25 cellular contexts compared by ENCODE assay signal in the genomic region with DNA sequence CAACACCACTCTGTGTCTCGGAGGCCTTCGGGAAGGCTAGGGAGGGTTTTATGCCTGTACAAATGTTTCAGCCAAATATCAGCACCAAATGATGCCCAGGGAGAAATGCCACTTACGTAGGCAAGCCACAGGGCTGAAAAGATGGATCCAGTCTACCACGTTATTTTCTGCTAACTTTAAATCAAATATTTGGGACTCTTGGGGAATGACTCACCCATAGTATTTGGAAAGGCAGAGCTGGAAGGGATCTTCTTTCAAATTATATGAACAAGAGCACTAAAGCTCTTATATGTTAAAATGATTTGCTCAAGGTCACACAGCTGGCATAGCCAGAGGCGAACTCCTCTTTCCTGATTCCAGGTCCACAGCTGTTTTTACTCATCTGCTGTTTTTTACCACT.
A peak's percentile ranks its signal among the peaks of the same experiment; 100 is the strongest.
DNase-seq lines count a peak whose midpoint lies in the region; ATAC-seq and TF ChIP-seq lines count a peak whose summit lies in the region.
"Had no signal": no experiment of that assay in that cellular context is flagged by ENCODE, and none has a peak within 500 bp of the region (broad histone marks: within the 10 kb centered on the region; RNA-seq: fewer than 3 reads in every experiment).

No MANE protein-coding gene starts in this region.

- no peak overlapping the region for H3K4ac ChIP-seq in mesendoderm (ENCODE audit: low read depth, low read length)

- CTCF ChIA-PET in RWPE1 (lab: Yijun Ruan, JAX): interaction anchor here (0.6 to 2.0 kb wide), 5 partner anchors 18 to 167 kb away, joined by 3 to 4 read pairs (median 3); no protein-coding TSS in a partner anchor

- peaks cover 8% of the 10 kb centered on the region for H3K36me3 ChIP-seq in endodermal cell (ENCODE audit: control insufficient read depth, insufficient read depth, low read length)
- H3K36me3 ChIP-seq in mesendoderm (ENCODE audit: control insufficient read depth, insufficient read depth, low read length): no peaks in the 10 kb centered on the region
- H3K36me3 ChIP-seq: BE2C had no signal

- H2AK5ac ChIP-seq in mesendoderm (ENCODE audit: low read length): no peak overlapping the region

- H3K36me3 Mint-ChIP-seq in endodermal cell (ENCODE audit: low read depth): peaks cover 8% of the 10 kb centered on the region
- H3K36me3 Mint-ChIP-seq in activated T-helper 1 cell treated with anti-CD3 and anti-CD28 coated beads, Interleukin-12 subunit alpha, Interleukin-12 subunit beta, Interleukin-2, Interleukin-4 antibody, amounts not matched to agents 30 ng/mL and 10 ng/mL and 1 ng/mL, durations not matched to agents 14 hours and 24 hours and 36 hours (ENCODE audit: low read depth): no peaks in the 10 kb centered on the region
- H3K36me3 Mint-ChIP-seq: T-cell had no signal

- H3K27me3 ChIP-seq in endodermal cell (ENCODE audit: control insufficient read depth, insufficient read depth, low read length, poor library complexity, severe bottlenecking) (no peaks in the 10 kb centered on the region), mesendoderm (ENCODE audit: insufficient read depth, low read length, poor library complexity) (no peaks in the 10 kb centered on the region)
- H3K27me3 ChIP-seq: BE2C, body of pancreas had no signal

- H3K56ac ChIP-seq in mesendoderm (ENCODE audit: low read length): no peak overlapping the region

- WGBS in endodermal cell (ENCODE audit: insufficient coverage in 1 of 2, insufficient read length in 1 of 2), 2 experiments: 87 to 92% methylated on average over 4 to 5 of the region's 5 CpGs
- no CpG with 5 or more reads among the region's 5 CpGs for WGBS in mesendoderm (ENCODE audit: extremely low coverage, insufficient coverage, low lambda C conversion rate)

- peaks cover 3% of the 10 kb centered on the region for H3K27me3 Mint-ChIP-seq in endodermal cell (ENCODE audit: insufficient read depth)
- no peaks in the 10 kb centered on the region for H3K27me3 Mint-ChIP-seq in activated T-helper 1 cell treated with anti-CD3 and anti-CD28 coated beads, Interleukin-12 subunit alpha, Interleukin-12 subunit beta, Interleukin-2, Interleukin-4 antibody, amounts not matched to agents 30 ng/mL and 10 ng/mL and 1 ng/mL, durations not matched to agents 14 hours and 24 hours and 36 hours (ENCODE audit: insufficient read depth)
- H3K27me3 Mint-ChIP-seq: progenitor cell of endocrine pancreas, T-cell had no signal

- no peak overlapping the region for H2BK120ac ChIP-seq in mesendoderm (ENCODE audit: low read depth, low read length)

- H3K27ac ChIP-seq in RWPE1 (peak overlapping the region; percentile 59; the same call in 1 of the 2 replicates), endodermal cell (ENCODE audit: low read depth, low read length) (no peak overlapping the region), mesendoderm (ENCODE audit: low read depth, low read length) (no peak overlapping the region)
- H3K27ac ChIP-seq: body of pancreas had no signal

- peak; percentile 28 for DNase-seq in GM03348 (ENCODE audit: low spot score)
- DNase-seq in RWPE1 (ENCODE audit: low spot score): peak; percentile 66
- DNase-seq in endodermal cell: peak; percentile 49
- DNase-seq in mesendoderm: peak; percentile 39
- no peak for DNase-seq in activated T-helper 1 cell treated with anti-CD3 and anti-CD28 coated beads, Interleukin-12 subunit alpha, Interleukin-12 subunit beta, Interleukin-2, Interleukin-4 antibody, amounts not matched to agents 30 ng/mL and 10 ng/mL and 1 ng/mL, durations not matched to agents 14 hours and 24 hours and 36 hours (ENCODE audit: low spot score)
- DNase-seq in AG08396 (ENCODE audit: low spot score): no peak
- DNase-seq: activated CD4-positive, alpha-beta T cell treated with anti-CD3 and anti-CD28 coated beads, Interleukin-2, amount 50 U/mL, for 4 hours; activated naive CD4-positive, alpha-beta T cell treated with anti-CD3 and anti-CD28 coated beads for 36 hours; BE2C; body of pancreas; Calu3; dermis blood vessel endothelial cell; GDM1; hippocampal formation; kidney glomerular epithelial cell; NCI-H187; NCI-H446 treated with DMSO at 0.1 percent for 48 hours; stimulated activated CD8-positive, alpha-beta memory T cell treated with anti-CD3 and anti-CD28 coated beads, Interleukin-4, amount 100 ng/mL, for 48 hours; T-cell had no signal

- ATAC-seq in GM19397 (IDR thresholded peaks at IDR 0.05; ENCODE audit: unreplicated experiment) (no peak), HG02678 (IDR thresholded peaks at IDR 0.05; ENCODE audit: unreplicated experiment) (no peak)
- ATAC-seq: body of pancreas, GM12878, T-cell had no signal

- H3K79me2 ChIP-seq in mesendoderm (ENCODE audit: control insufficient read depth, insufficient read depth, low read length): no peaks in the 10 kb centered on the region

- no peaks in the 10 kb centered on the region for H3K9me3 ChIP-seq in endodermal cell (ENCODE audit: control insufficient read depth, low read length)
- H3K9me3 ChIP-seq: BE2C, body of pancreas had no signal

- H3K9ac ChIP-seq in endodermal cell (ENCODE audit: extremely low read depth, low read length, poor library complexity, severe bottlenecking): no peak overlapping the region
- no peak overlapping the region for H3K9ac ChIP-seq in mesendoderm (ENCODE audit: low read length)

- POLR2A ChIA-PET in RWPE1 (lab: Yijun Ruan, JAX; ENCODE audit: low non-redundant PET): no interaction called here

- H3K9me3 Mint-ChIP-seq in endodermal cell: no peaks in the 10 kb centered on the region
- no peaks in the 10 kb centered on the region for H3K9me3 Mint-ChIP-seq in activated T-helper 1 cell treated with anti-CD3 and anti-CD28 coated beads, Interleukin-12 subunit alpha, Interleukin-12 subunit beta, Interleukin-2, Interleukin-4 antibody, amounts not matched to agents 30 ng/mL and 10 ng/mL and 1 ng/mL, durations not matched to agents 14 hours and 24 hours and 36 hours
- H3K9me3 Mint-ChIP-seq: activated naive CD4-positive, alpha-beta T cell treated with anti-CD3 and anti-CD28 coated beads for 36 hours; nephron had no signal

- no peak overlapping the region for H4K5ac ChIP-seq in mesendoderm (ENCODE audit: low read length)

- no peak overlapping the region for H3K18ac ChIP-seq in mesendoderm (ENCODE audit: low read length)

- peaks cover 36% of the 10 kb centered on the region for H3K4me1 Mint-ChIP-seq in endodermal cell
- no peaks in the 10 kb centered on the region for H3K4me1 Mint-ChIP-seq in activated T-helper 1 cell treated with anti-CD3 and anti-CD28 coated beads, Interleukin-12 subunit alpha, Interleukin-12 subunit beta, Interleukin-2, Interleukin-4 antibody, amounts not matched to agents 30 ng/mL and 10 ng/mL and 1 ng/mL, durations not matched to agents 14 hours and 24 hours and 36 hours (ENCODE audit: low read depth)
- H3K4me1 Mint-ChIP-seq: T-cell had no signal

- H2BK15ac ChIP-seq in mesendoderm (replicated peaks; ENCODE audit: low read depth): no peak overlapping the region

- H3K4me3 Mint-ChIP-seq in endodermal cell: no peak overlapping the region
- H3K4me3 Mint-ChIP-seq in activated T-helper 1 cell treated with anti-CD3 and anti-CD28 coated beads, Interleukin-12 subunit alpha, Interleukin-12 subunit beta, Interleukin-2, Interleukin-4 antibody, amounts not matched to agents 30 ng/mL and 10 ng/mL and 1 ng/mL, durations not matched to agents 14 hours and 24 hours and 36 hours: no peak overlapping the region
- H3K4me3 Mint-ChIP-seq: activated naive CD4-positive, alpha-beta T cell treated with anti-CD3 and anti-CD28 coated beads for 36 hours; nephron; T-cell had no signal

- H3K4me3 ChIP-seq in endodermal cell (ENCODE audit: low read length) (no peak overlapping the region), mesendoderm (ENCODE audit: low read length) (no peak overlapping the region)
- H3K4me3 ChIP-seq: body of pancreas, GM12878, smooth muscle cell had no signal

- TF ChIP-seq CTCF in RWPE1 (conservative IDR thresholded peaks at IDR 0.05; ENCODE audit: low read depth) (no peak), endodermal cell (conservative IDR thresholded peaks at IDR 0.05) (no peak)

- no peak overlapping the region for H3K4me2 ChIP-seq in mesendoderm (ENCODE audit: low read length)
- H3K4me2 ChIP-seq: smooth muscle cell had no signal

- H3K4me1 ChIP-seq in endodermal cell (ENCODE audit: control insufficient read depth, insufficient read depth, low read length): no peaks in the 10 kb centered on the region
- peaks cover 12% of the 10 kb centered on the region for H3K4me1 ChIP-seq in mesendoderm (ENCODE audit: control insufficient read depth, low read depth, low read length)
- H3K4me1 ChIP-seq: BE2C, body of pancreas had no signal

- no peaks in the 10 kb centered on the region for H3K79me1 ChIP-seq in mesendoderm (ENCODE audit: low read length)

- H3K23ac ChIP-seq in mesendoderm (ENCODE audit: low read length): no peak overlapping the region

- H4K8ac ChIP-seq in mesendoderm (ENCODE audit: low read depth, low read length): no peak overlapping the region

- intact Hi-C loops in activated T-helper 1 cell treated with anti-CD3 and anti-CD28 coated beads, Interleukin-12 subunit alpha, Interleukin-12 subunit beta, Interleukin-2, Interleukin-4 antibody, amounts not matched to agents 30 ng/mL and 10 ng/mL and 1 ng/mL, durations not matched to agents 14 hours and 24 hours and 36 hours (cut with micrococcal nuclease): no loop called here

- no peak overlapping the region for H3K27ac Mint-ChIP-seq in endodermal cell
- H3K27ac Mint-ChIP-seq in activated T-helper 1 cell treated with anti-CD3 and anti-CD28 coated beads, Interleukin-12 subunit alpha, Interleukin-12 subunit beta, Interleukin-2, Interleukin-4 antibody, amounts not matched to agents 30 ng/mL and 10 ng/mL and 1 ng/mL, durations not matched to agents 14 hours and 24 hours and 36 hours: no peak overlapping the region
- H3K27ac Mint-ChIP-seq: activated naive CD4-positive, alpha-beta T cell treated with anti-CD3 and anti-CD28 coated beads for 36 hours; nephron; progenitor cell of endocrine pancreas; T-cell had no signal

- no peak overlapping the region for H2BK5ac ChIP-seq in mesendoderm (ENCODE audit: low read length)

Comparison
In these comparisons a context has a peak if more than half of its experiments do, and no peak if none do; other contexts are left out.
1. DNase-seq: peak in GM03348 (single experiment), RWPE1 (single experiment), endodermal cell (single experiment) and mesendoderm (single experiment); none in activated T-helper 1 cell treated with anti-CD3 and anti-CD28 coated beads, Interleukin-12 subunit alpha, Interleukin-12 subunit beta, Interleukin-2, Interleukin-4 antibody, amounts not matched to agents 30 ng/mL and 10 ng/mL and 1 ng/mL, durations not matched to agents 14 hours and 24 hours and 36 hours (single experiment) and AG08396 (single experiment).